Comparison of ENCODE assay signal across 26 cellular contexts in the genomic region with DNA sequence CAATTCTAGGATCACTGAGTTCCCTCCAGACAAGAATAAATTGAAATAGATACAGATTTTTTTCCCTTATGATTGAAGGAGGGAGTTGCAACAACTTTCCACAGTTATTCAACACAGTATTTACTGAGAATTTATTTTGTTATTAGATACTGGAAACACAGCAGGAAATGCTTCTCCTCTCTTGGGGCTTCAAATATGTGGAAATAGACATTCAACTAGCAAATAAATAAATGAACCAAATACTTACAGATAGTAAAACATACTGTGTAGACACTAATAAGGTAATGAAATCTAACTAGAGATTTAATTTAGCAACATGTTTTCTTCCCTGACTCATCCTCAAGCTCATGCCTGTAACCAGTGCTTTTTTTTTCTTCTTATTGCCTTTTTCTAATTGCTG.
"Had no signal": no experiment of that assay in that cellular context is flagged by ENCODE, and none has a peak within 500 bp of the region (broad histone marks: within the 10 kb centered on the region; RNA-seq: fewer than 3 reads in every experiment).

No MANE protein-coding gene starts in this region.

- H3K9me3 ChIP-seq: left ventricle myocardium inferior, neutrophil, ovary, right atrium auricular region, spleen, suprapubic skin, thoracic aorta, tibial artery, uterus had no signal

- H3K27me3 ChIP-seq: neural progenitor cell, ovary, right atrium auricular region, suprapubic skin, tibial artery, uterus had no signal

- ATAC-seq: natural killer cell; sciatic nerve; stimulated activated effector memory CD8-positive, alpha-beta T cell treated with anti-CD3 and anti-CD28 coated beads, Interleukin-12 subunit alpha, Interleukin-12 subunit beta, amount 100 ng/mL, for 72 hours had no signal

- H3K4me1 Mint-ChIP-seq: mesothelial cell of epicardium; naive B cell; natural killer cell; stimulated activated effector memory CD8-positive, alpha-beta T cell treated with anti-CD3 and anti-CD28 coated beads, Interleukin-12 subunit alpha, Interleukin-12 subunit beta, amount 100 ng/mL, for 72 hours had no signal

- H3K4me3 Mint-ChIP-seq: mesothelial cell of epicardium; naive B cell; natural killer cell; nephron progenitor cell; neural progenitor cell; stimulated activated effector memory CD8-positive, alpha-beta T cell treated with anti-CD3 and anti-CD28 coated beads, Interleukin-12 subunit alpha, Interleukin-12 subunit beta, amount 100 ng/mL, for 72 hours; stimulated activated naive CD8-positive, alpha-beta T cell treated with anti-CD3 and anti-CD28 coated beads, Interleukin-15, Interleukin-2, amounts not matched to agents 100 ng/mL and 50 ng/mL, for 24 hours had no signal

- H2AFZ ChIP-seq: neural progenitor cell had no signal

- H3K4me2 ChIP-seq: neural progenitor cell had no signal

- H3K4me3 ChIP-seq: left ventricle myocardium inferior, lung, neural progenitor cell, ovary, right atrium auricular region, spleen, suprapubic skin, thoracic aorta, tibial artery, uterus had no signal

- H3K36me3 ChIP-seq: left ventricle myocardium inferior, neural progenitor cell, neutrophil, ovary, right atrium auricular region, spleen, suprapubic skin, thoracic aorta, tibial artery, uterus had no signal

- H3K4me1 ChIP-seq: left ventricle myocardium inferior, right atrium auricular region, spleen, suprapubic skin, uterus had no signal

- H3K27ac Mint-ChIP-seq: mesothelial cell of epicardium; naive B cell; natural killer cell; nephron progenitor cell; neural progenitor cell; progenitor cell of endocrine pancreas; stimulated activated effector memory CD8-positive, alpha-beta T cell treated with anti-CD3 and anti-CD28 coated beads, Interleukin-12 subunit alpha, Interleukin-12 subunit beta, amount 100 ng/mL, for 72 hours; stimulated activated naive CD8-positive, alpha-beta T cell treated with anti-CD3 and anti-CD28 coated beads, Interleukin-15, Interleukin-2, amounts not matched to agents 100 ng/mL and 50 ng/mL, for 24 hours had no signal

- H3K9ac ChIP-seq: neural progenitor cell had no signal

- H3K9me3 Mint-ChIP-seq: natural killer cell; nephron progenitor cell; neural progenitor cell; stimulated activated effector memory CD8-positive, alpha-beta T cell treated with anti-CD3 and anti-CD28 coated beads, Interleukin-12 subunit alpha, Interleukin-12 subunit beta, amount 100 ng/mL, for 72 hours; stimulated activated naive CD8-positive, alpha-beta T cell treated with anti-CD3 and anti-CD28 coated beads, Interleukin-15, Interleukin-2, amounts not matched to agents 100 ng/mL and 50 ng/mL, for 24 hours had no signal

- H3K27ac ChIP-seq: left ventricle myocardium inferior, neural progenitor cell, neutrophil, ovary, right atrium auricular region, spleen, suprapubic skin, thoracic aorta, tibial artery, uterus had no signal

- H3K36me3 Mint-ChIP-seq: mesothelial cell of epicardium; naive B cell; natural killer cell; neural progenitor cell; stimulated activated effector memory CD8-positive, alpha-beta T cell treated with anti-CD3 and anti-CD28 coated beads, Interleukin-12 subunit alpha, Interleukin-12 subunit beta, amount 100 ng/mL, for 72 hours had no signal

- DNase-seq: hypothalamus; islet precursor cell; left ventricle myocardium inferior; mesendoderm; naive B cell; natural killer cell; nephron progenitor cell; occipital lobe; ovary; small intestine; spleen; stimulated activated CD4-positive, alpha-beta T cell treated with anti-CD3 and anti-CD28 coated beads, Interleukin-4, amount 100 ng/mL, for 24 hours; stimulated activated naive CD4-positive, alpha-beta T cell; tibial artery; uterus had no signal
